Comparison of ENCODE assay signal across 27 cellular contexts in the genomic region with DNA sequence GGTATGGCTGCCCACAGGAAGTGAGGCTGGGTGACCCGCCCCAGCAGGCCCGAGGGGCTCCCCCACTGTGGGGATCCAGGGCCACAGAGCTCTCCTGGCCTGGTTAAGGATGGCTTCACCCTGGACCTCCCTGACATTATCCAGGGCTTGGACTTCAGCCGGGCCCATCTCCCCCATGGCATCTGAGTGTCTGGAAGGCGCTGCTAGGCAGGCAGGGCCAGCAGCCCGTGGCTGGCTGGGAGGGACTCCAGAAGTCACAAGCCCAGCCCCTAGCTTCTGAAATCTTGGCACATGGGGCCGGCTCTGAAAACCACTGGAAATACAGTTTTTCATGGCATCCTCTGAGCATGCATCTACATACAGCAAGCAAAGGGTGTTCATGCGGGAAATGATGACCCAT. TPM values are rescaled to one million over a fixed set of nuclear protein-coding genes. Genes with fewer than 3 reads are reported as not detected.
DNase-seq lines count a peak whose midpoint lies in the region; ATAC-seq and TF ChIP-seq lines count a peak whose summit lies in the region.
"Had no signal": no experiment of that assay in that cellular context is flagged by ENCODE, and none has a peak within 500 bp of the region (broad histone marks: within the 10 kb centered on the region; RNA-seq: fewer than 3 reads in every experiment).

No MANE protein-coding gene starts in this region.

- intact Hi-C loops in testis (cut with DNase I; ENCODE audit: low total_unique reads): no loop called here

- H3K4me3 ChIP-seq in MG63: no peak overlapping the region
- no peak overlapping the region for H3K4me3 ChIP-seq in osteoblast (ENCODE audit: insufficient read depth, low read length)
- H3K4me3 ChIP-seq in testis: no peak overlapping the region
- H3K4me3 ChIP-seq: adrenal gland, SJCRH30, thyroid gland had no signal

- H3K79me2 ChIP-seq in osteoblast (ENCODE audit: insufficient read depth, low read length): no peaks in the 10 kb centered on the region

- H3K4me2 ChIP-seq in osteoblast (ENCODE audit: insufficient read depth, low read length): no peak overlapping the region

- no peaks in the 10 kb centered on the region for H3K36me3 ChIP-seq in MG63
- H3K36me3 ChIP-seq in osteoblast (ENCODE audit: insufficient read depth, low read length): no peaks in the 10 kb centered on the region
- no peaks in the 10 kb centered on the region for H3K36me3 ChIP-seq in testis (ENCODE audit: low read depth, missing control alignments)
- H3K36me3 ChIP-seq: adrenal gland, SJCRH30, thyroid gland had no signal

- no peaks in the 10 kb centered on the region for H3K27me3 ChIP-seq in MG63
- no peaks in the 10 kb centered on the region for H3K27me3 ChIP-seq in osteoblast (ENCODE audit: insufficient read depth, low read length)
- H3K27me3 ChIP-seq in testis: no peaks in the 10 kb centered on the region
- H3K27me3 ChIP-seq: adrenal gland, foreskin keratinocyte, SJCRH30, thyroid gland had no signal

- TF ChIP-seq POLR2A in testis (IDR thresholded peaks at IDR 0.05): no peak

- H3K9me3 ChIP-seq in MG63: no peaks in the 10 kb centered on the region
- no peaks in the 10 kb centered on the region for H3K9me3 ChIP-seq in osteoblast (ENCODE audit: low read depth, low read length)
- H3K9me3 ChIP-seq in testis: no peaks in the 10 kb centered on the region
- H3K9me3 ChIP-seq: adrenal gland, SJCRH30, thyroid gland had no signal

- H3K4me1 ChIP-seq in osteoblast (ENCODE audit: insufficient read depth, low read length) (no peaks in the 10 kb centered on the region), testis (peaks cover 17% of the 10 kb centered on the region)
- H3K4me1 ChIP-seq: adrenal gland, foreskin keratinocyte, SJCRH30 had no signal

- DNase-seq in MG63 (peak; percentile 10), fibroblast of peridontal ligament (ENCODE audit: extremely low read depth) (peak; percentile 23), osteoblast (ENCODE audit: insufficient read length, low spot score, missing footprints) (no peak), testis (peak; percentile 25), H4 (ENCODE audit: low spot score) (no peak)
- DNase-seq: activated CD4-positive, alpha-beta T cell treated with anti-CD3 and anti-CD28 coated beads, Interleukin-2, amount 10 ng/mL, durations not matched to agents 24 days and 14 days; activated naive CD4-positive, alpha-beta T cell; activated T-cell treated with anti-CD3 and anti-CD28 coated beads, Interleukin-2, amount 50 U/mL, for 48 hours; foreskin keratinocyte; natural killer cell; NCI-H1105 treated with DMSO at 0.1 percent for 48 hours; NCI-H2029; NCI-H69; SJCRH30; stimulated activated CD4-positive, alpha-beta T cell treated with anti-CD3 and anti-CD28 coated beads, Interleukin-15, amount 100 ng/mL, for 24 hours; stimulated activated naive CD4-positive, alpha-beta T cell treated with Interleukin-2 at 50 U/mL for 16 hours; T1000 had no signal

- H4K20me1 ChIP-seq in osteoblast (ENCODE audit: insufficient read depth, low read length): no peaks in the 10 kb centered on the region

- TF ChIP-seq CTCF in osteoblast (IDR thresholded peaks at IDR 0.05; ENCODE audit: extremely low read depth, low read depth, low read length) (no peak), testis (IDR thresholded peaks at IDR 0.05) (no peak)

- peak overlapping the region; percentile 59 for H2AFZ ChIP-seq in osteoblast (ENCODE audit: low read length)

- H3K27ac ChIP-seq in osteoblast (ENCODE audit: low read depth, low read length) (no peak overlapping the region), testis (peak overlapping the region in 1 of 2 donors; percentile 51)
- H3K27ac ChIP-seq: epithelial cell of prostate, foreskin keratinocyte, SJCRH30 had no signal

- WGBS in testis, 2 donors: 47 to 74% methylated on average over 5 to 7 of the region's 7 CpGs

- no peak for ATAC-seq in HG03521 (IDR thresholded peaks at IDR 0.05; ENCODE audit: unreplicated experiment)
- ATAC-seq in HG02870 (IDR thresholded peaks at IDR 0.05; ENCODE audit: unreplicated experiment): no peak
- ATAC-seq in GM21619 (IDR thresholded peaks at IDR 0.05; ENCODE audit: unreplicated experiment): no peak
- ATAC-seq: foreskin keratinocyte, HCT116, Panc1 had no signal

RNA-seq across cellular contexts. Expression of a gene that starts 42.2 kb away (rescaled TPM):
- 0.07 TPM in 1 of 2 replicates, not detected in the other for total RNA-seq in MG63 (2014; rRNA removed; shearing (Covaris generic); ENCODE audit: low replicate concordance)
- total RNA-seq in osteoblast: not detected in 2 replicates
- total RNA-seq in testis: 1 to 10 TPM; 2.4 to 4.6 TPM
- polyA plus RNA-seq in testis (ENCODE audit: insufficient read depth, low read depth, low replicate concordance): 2.3 TPM
- total RNA-seq in H4 (2014; rRNA removed; shearing (Covaris generic)): not detected in 2 replicates
- total RNA-seq: activated CD4-positive, alpha-beta T cell treated with anti-CD3 and anti-CD28 coated beads, Interleukin-2, amount 10 ng/mL, durations not matched to agents 24 days and 14 days; foreskin keratinocyte; M059J; natural killer cell; SJCRH30 had no signal
- polyA plus RNA-seq: BJ, foreskin keratinocyte had no signal

Comparison
In these comparisons a context has a peak if more than half of its experiments do, and no peak if none do; other contexts are left out.
1. DNase-seq: peak in MG63 (single experiment), fibroblast of peridontal ligament (single experiment) and testis (single experiment); none in osteoblast (single experiment) and H4 (single experiment).